In genomic region chr20:12023169-12023795, GRCh38 we compare ENCODE assay signal across 1 cellular context.
TF ChIP-seq lines count a peak whose summit lies in the region.

No MANE protein-coding gene starts in this region.

TF ChIP-seq in GM12878, 131 proteins besides CTCF, POLR2A, EP300 and RAD21 (continued from another document):
- TF ChIP-seq FOS (IDR thresholded peaks at IDR 0.05; ENCODE audit: borderline replicate concordance, extremely low read depth, insufficient read length), result no peak
- TF ChIP-seq FOXM1 (IDR thresholded peaks at IDR 0.05; ENCODE audit: low read depth, low read length), result no peak
- TF ChIP-seq RAD51 (IDR thresholded peaks at IDR 0.05), result no peak
- TF ChIP-seq POLR2AphosphoS2 (IDR thresholded peaks at IDR 0.05; ENCODE audit: low read depth, low read length), result no peak
- no peak for TF ChIP-seq ZNF592 (IDR thresholded peaks at IDR 0.05)
- TF ChIP-seq CBX5 (IDR thresholded peaks at IDR 0.05; ENCODE audit: low read depth), result no peak
- TF ChIP-seq MEF2A (IDR thresholded peaks at IDR 0.05; ENCODE audit: insufficient read depth, low read depth, low read length), result no peak
- TF ChIP-seq ZZZ3 (IDR thresholded peaks at IDR 0.05; ENCODE audit: control insufficient read depth, insufficient read length, low read depth), result no peak
- no peak for TF ChIP-seq RBBP5 (conservative IDR thresholded peaks at IDR 0.05)
- TF ChIP-seq TAF1 (IDR thresholded peaks at IDR 0.05; ENCODE audit: borderline replicate concordance, low read depth, low read length), result no peak
- no peak for TF ChIP-seq TCF7 (IDR thresholded peaks at IDR 0.05; ENCODE audit: borderline replicate concordance)
- TF ChIP-seq BCLAF1 (IDR thresholded peaks at IDR 0.05), result no peak
- TF ChIP-seq EED (IDR thresholded peaks at IDR 0.05; ENCODE audit: low read depth), result no peak
- TF ChIP-seq JUNB (IDR thresholded peaks at IDR 0.05), result no peak
- TF ChIP-seq NKRF (conservative IDR thresholded peaks at IDR 0.05), result no peak
- TF ChIP-seq PRDM15 (CRISPR knock-in tag; IDR thresholded peaks at IDR 0.05), result no peak
- TF ChIP-seq RELB (IDR thresholded peaks at IDR 0.05; ENCODE audit: low read depth), result no peak
- no peak for TF ChIP-seq NBN (IDR thresholded peaks at IDR 0.05)
- no peak for TF ChIP-seq RFX5 (IDR thresholded peaks at IDR 0.05; ENCODE audit: low read depth, low read length)
- TF ChIP-seq PKNOX1 (IDR thresholded peaks at IDR 0.05), result no peak
